Comparison of ENCODE assay signal across 8 cellular contexts in genomic region chr7:123748171-123748733, GRCh38. TPM values are rescaled to one million over a fixed set of nuclear protein-coding genes. Genes with fewer than 3 reads are reported as not detected.
DNase-seq lines count a peak whose midpoint lies in the region; ATAC-seq and TF ChIP-seq lines count a peak whose summit lies in the region.

No MANE protein-coding gene starts in this region.

- no peaks in the 10 kb centered on the region for H3K9me3 Mint-ChIP-seq in dendritic cell treated with granulocyte-macrophage colony-stimulating factor and Interleukin-4, amounts not matched to agents 40 ng/mL and 50 ng/mL, for 4 days

- H3K36me3 Mint-ChIP-seq in dendritic cell treated with granulocyte-macrophage colony-stimulating factor and Interleukin-4, amounts not matched to agents 40 ng/mL and 50 ng/mL, for 4 days (ENCODE audit: low read depth): peaks cover 23% of the 10 kb centered on the region

- peak overlapping the region; percentile 77 for H3K4me3 ChIP-seq in left lung

- H3K4me3 Mint-ChIP-seq in dendritic cell treated with granulocyte-macrophage colony-stimulating factor and Interleukin-4, amounts not matched to agents 40 ng/mL and 50 ng/mL, for 4 days: peak overlapping the region; percentile 96

- H3K27ac Mint-ChIP-seq in dendritic cell treated with granulocyte-macrophage colony-stimulating factor and Interleukin-4, amounts not matched to agents 40 ng/mL and 50 ng/mL, for 4 days: peak overlapping the region; percentile 98

- H3K4me1 ChIP-seq in left lung: peaks cover 24 to 48% of the 10 kb centered on the region in 2 donors

- no peaks in the 10 kb centered on the region for H3K36me3 ChIP-seq in left lung

- peak; percentile 46 for DNase-seq in COLO829 (ENCODE audit: low spot score)
- DNase-seq in T-helper 9 cell: peak; percentile 13
- DNase-seq in left lung: peak; percentile 49 to 89
- DNase-seq in stimulated activated CD4-positive, alpha-beta T cell treated with anti-CD3 and anti-CD28 coated beads, TNF-alpha, amount 100 ng/mL, for 48 hours (ENCODE audit: low read depth in 3 of 3): peak in 2 of 3 donors; percentile 6 to 8
- DNase-seq in NCI-H1694 (lab: John Stamatoyannopoulos, UW): no peak

- TF ChIP-seq CTCF in left lung (IDR thresholded peaks at IDR 0.05): no peak

- peak overlapping the region; percentile 97 to 98 for H3K27ac ChIP-seq in left lung

- ATAC-seq in GM19463 (IDR thresholded peaks at IDR 0.05; ENCODE audit: unreplicated experiment) (peak; percentile 12), HG03521 (IDR thresholded peaks at IDR 0.05; ENCODE audit: unreplicated experiment) (peak; percentile 15), left lung (peak; percentile 54)

- peaks cover 44% of the 10 kb centered on the region for H3K4me1 Mint-ChIP-seq in dendritic cell treated with granulocyte-macrophage colony-stimulating factor and Interleukin-4, amounts not matched to agents 40 ng/mL and 50 ng/mL, for 4 days (ENCODE audit: low read depth)

- intact Hi-C loops in dendritic cell treated with granulocyte-macrophage colony-stimulating factor and Interleukin-4, amounts not matched to agents 40 ng/mL and 50 ng/mL, for 4 days (cut with micrococcal nuclease): loop anchor here (2.0 to 5.0 kb wide), 4 partner anchors 36 to 1179 kb away; partner anchors contain the start of genes IQUB, NDUFA5 and POT1
- intact Hi-C loops in left lung (cut with DNase I): no loop called here

- no peaks in the 10 kb centered on the region for H3K9me3 ChIP-seq in left lung

- H3K27me3 Mint-ChIP-seq in dendritic cell treated with granulocyte-macrophage colony-stimulating factor and Interleukin-4, amounts not matched to agents 40 ng/mL and 50 ng/mL, for 4 days: no peaks in the 10 kb centered on the region

- no peaks in the 10 kb centered on the region for H3K27me3 ChIP-seq in left lung

RNA-seq across cellular contexts. Expression of gene WASL, which starts 0.6 kb away (rescaled TPM):
- total RNA-seq in left lung: 10 to 100 TPM; 30.4 to 40.6 TPM
